In genomic region chr20:1710484-1710883, GRCh38 we compare ENCODE assay signal across 38 cellular contexts. TPM values are rescaled to one million over a fixed set of nuclear protein-coding genes. Genes with fewer than 3 reads are reported as not detected.
"Had no signal": no experiment of that assay in that cellular context is flagged by ENCODE, and none has a peak within 500 bp of the region (broad histone marks: within the 10 kb centered on the region; RNA-seq: fewer than 3 reads in every experiment).

No MANE protein-coding gene starts in this region.

- H3K9me3 ChIP-seq: MG63 had no signal

- H3K36me3 ChIP-seq: MG63 had no signal

- H3K27ac ChIP-seq: KMS-11 had no signal

- H3K4me3 ChIP-seq: MG63 had no signal

- DNase-seq: Karpas-422, Kasumi-1, KG1, MG63, MM.1S, MV-4-11, NCI-H1048, NCI-H1092, NCI-H1092 treated with DMSO at 0.1 percent for 48 hours, NCI-H1105, NCI-H1105 treated with DMSO at 0.1 percent for 48 hours, NCI-H1417, NCI-H1417 treated with DMSO at 0.1 percent for 48 hours, NCI-H1436, NCI-H1436 treated with DMSO at 0.1 percent for 48 hours, NCI-H146, NCI-H1694, NCI-H1694 treated with DMSO at 0.1 percent for 48 hours, NCI-H187, NCI-H187 treated with DMSO at 0.1 percent for 48 hours, NCI-H1930, NCI-H2029, NCI-H2029 treated with DMSO at 0.1 percent for 48 hours, NCI-H2081, NCI-H2081 treated with DMSO at 0.1 percent for 48 hours, NCI-H2107, NCI-H2171, NCI-H2171 treated with DMSO at 0.1 percent for 48 hours, NCI-H2227 treated with DMSO at 0.1 percent for 48 hours, NCI-H226, NCI-H345, NCI-H446, NCI-H446 treated with DMSO at 0.1 percent for 48 hours, NCI-H510A had no signal

- H3K27me3 ChIP-seq: MG63 had no signal

RNA-seq across cellular contexts. Expression of gene SIRPG, which starts 52.9 kb away (rescaled TPM):
- total RNA-seq: LHCN-M2, MCF 10A, NCI-H460 had no signal
